ENCODE assay signal across 30 cellular contexts in genomic region chr14:102672410-102672960, GRCh38.
"Had no signal": no experiment of that assay in that cellular context is flagged by ENCODE, and none has a peak within 500 bp of the region (broad histone marks: within the 10 kb centered on the region; RNA-seq: fewer than 3 reads in every experiment).

No MANE protein-coding gene starts in this region.

- DNase-seq: activated CD4-positive, alpha-beta T cell treated with anti-CD3 and anti-CD28 coated beads, Interleukin-2, amount 10 ng/mL, durations not matched to agents 24 days and 14 days; activated CD8-positive, alpha-beta T cell treated with anti-CD3 and anti-CD28 coated beads for 36 hours; activated gamma-delta T cell; aorta; brain microvascular endothelial cell; central memory CD4-positive, alpha-beta T cell; colonic mucosa; glutamatergic neuron; hippocampal formation; kidney glomerular epithelial cell; left ventricle myocardium superior; mammary epithelial cell; naive thymus-derived CD8-positive, alpha-beta T cell; pancreas; right cardiac atrium; stimulated activated CD4-positive, alpha-beta T cell treated with anti-CD3 and anti-CD28 coated beads, Interleukin-2, amount 100 ng/mL, for 24 hours; stimulated activated naive CD8-positive, alpha-beta T cell treated with anti-CD3 and anti-CD28 coated beads, Interleukin-15, amount 100 ng/mL, for 72 hours; T-cell had no signal

- H3K9me3 ChIP-seq: colonic mucosa, pancreas, tibial nerve had no signal

- FAIRE-seq: frontal cortex, pancreas, urothelium cell line had no signal

- H3K4me3 Mint-ChIP-seq: activated CD4-positive, alpha-beta T cell treated with anti-CD3 and anti-CD28 coated beads, Interleukin-2, amount 10 ng/mL, durations not matched to agents 24 days and 14 days; activated CD8-positive, alpha-beta T cell treated with anti-CD3 and anti-CD28 coated beads for 36 hours; activated naive CD4-positive, alpha-beta T cell treated with anti-CD3 and anti-CD28 coated beads, Interleukin-2, amount 50 U/mL, for 24 hours; activated T-helper 1 cell treated with anti-CD3 and anti-CD28 coated beads, Interleukin-12 subunit alpha, Interleukin-12 subunit beta, Interleukin-2, Interleukin-4 antibody, amounts not matched to agents 30 ng/mL and 10 ng/mL and 1 ng/mL, durations not matched to agents 14 hours and 24 hours and 36 hours; mesothelial cell of epicardium; naive thymus-derived CD8-positive, alpha-beta T cell; stimulated activated effector memory CD8-positive, alpha-beta T cell treated with anti-CD3 and anti-CD28 coated beads, Interleukin-12 subunit alpha, Interleukin-12 subunit beta, amount 100 ng/mL, for 72 hours; stimulated activated naive CD8-positive, alpha-beta T cell treated with anti-CD3 and anti-CD28 coated beads, Interleukin-15, amount 100 ng/mL, for 72 hours; T-cell; T-helper 2 cell treated with Interferon-gamma antibody and Interleukin-4, amounts not matched to agents 5 μg/mL and 100 μg/mL, for 36 hours had no signal

- H3K4me1 ChIP-seq: colonic mucosa, pancreas, tibial nerve had no signal

- H3K4me3 ChIP-seq: colonic mucosa, pancreas, skin epidermis, tibial nerve had no signal

- H3K9me3 Mint-ChIP-seq: activated CD4-positive, alpha-beta T cell treated with anti-CD3 and anti-CD28 coated beads, Interleukin-2, amount 10 ng/mL, durations not matched to agents 24 days and 14 days; activated naive CD4-positive, alpha-beta T cell treated with anti-CD3 and anti-CD28 coated beads, Interleukin-2, amount 50 U/mL, for 24 hours; stimulated activated effector memory CD8-positive, alpha-beta T cell treated with anti-CD3 and anti-CD28 coated beads, Interleukin-12 subunit alpha, Interleukin-12 subunit beta, amount 100 ng/mL, for 72 hours; stimulated activated naive CD8-positive, alpha-beta T cell treated with anti-CD3 and anti-CD28 coated beads, Interleukin-15, amount 100 ng/mL, for 72 hours had no signal

- H3K36me3 ChIP-seq: brain microvascular endothelial cell, colonic mucosa, pancreas, tibial nerve had no signal

- H3K27ac Mint-ChIP-seq: activated CD4-positive, alpha-beta T cell treated with anti-CD3 and anti-CD28 coated beads, Interleukin-2, amount 10 ng/mL, durations not matched to agents 24 days and 14 days; activated CD8-positive, alpha-beta T cell treated with anti-CD3 and anti-CD28 coated beads for 36 hours; activated naive CD4-positive, alpha-beta T cell treated with anti-CD3 and anti-CD28 coated beads, Interleukin-2, amount 50 U/mL, for 24 hours; activated T-helper 1 cell treated with anti-CD3 and anti-CD28 coated beads, Interleukin-12 subunit alpha, Interleukin-12 subunit beta, Interleukin-2, Interleukin-4 antibody, amounts not matched to agents 30 ng/mL and 10 ng/mL and 1 ng/mL, durations not matched to agents 14 hours and 24 hours and 36 hours; mesothelial cell of epicardium; stimulated activated naive CD8-positive, alpha-beta T cell treated with anti-CD3 and anti-CD28 coated beads, Interleukin-15, amount 100 ng/mL, for 72 hours; T-cell; T-helper 2 cell treated with Interferon-gamma antibody and Interleukin-4, amounts not matched to agents 5 μg/mL and 100 μg/mL, for 36 hours had no signal

- ATAC-seq: activated CD4-positive, CD25-positive, alpha-beta regulatory T cell treated with anti-CD3 and anti-CD28 coated beads, Interleukin-2, amount 50 U/mL, for 24 hours; activated CD8-positive, alpha-beta T cell treated with anti-CD3 and anti-CD28 coated beads for 36 hours; left ventricle myocardium superior; naive thymus-derived CD8-positive, alpha-beta T cell; pancreas; right cardiac atrium; stimulated activated effector memory CD8-positive, alpha-beta T cell treated with anti-CD3 and anti-CD28 coated beads, Interleukin-12 subunit alpha, Interleukin-12 subunit beta, amount 100 ng/mL, for 72 hours; stimulated activated naive CD8-positive, alpha-beta T cell treated with anti-CD3 and anti-CD28 coated beads, Interleukin-15, amount 100 ng/mL, for 72 hours; T-cell had no signal

- H3K27ac ChIP-seq: brain microvascular endothelial cell, colonic mucosa, epithelial cell of prostate, pancreas, skin epidermis, tibial nerve, VCaP had no signal

- H3K27me3 ChIP-seq: brain microvascular endothelial cell, colonic mucosa, pancreas, tibial nerve had no signal

- H3K27me3 Mint-ChIP-seq: activated CD4-positive, alpha-beta T cell treated with anti-CD3 and anti-CD28 coated beads, Interleukin-2, amount 10 ng/mL, durations not matched to agents 24 days and 14 days; activated CD8-positive, alpha-beta T cell treated with anti-CD3 and anti-CD28 coated beads for 36 hours; activated naive CD4-positive, alpha-beta T cell treated with anti-CD3 and anti-CD28 coated beads, Interleukin-2, amount 50 U/mL, for 24 hours; naive thymus-derived CD8-positive, alpha-beta T cell; stimulated activated naive CD8-positive, alpha-beta T cell treated with anti-CD3 and anti-CD28 coated beads, Interleukin-15, amount 100 ng/mL, for 72 hours; T-cell had no signal
